33 cellular contexts compared by ENCODE assay signal in genomic region chr15:64928626-64929220, GRCh38. TPM values are rescaled to one million over a fixed set of nuclear protein-coding genes. Genes with fewer than 3 reads are reported as not detected.
DNase-seq lines count a peak whose midpoint lies in the region; ATAC-seq, FAIRE-seq and TF ChIP-seq lines count a peak whose summit lies in the region.
"Had no signal": no experiment of that assay in that cellular context is flagged by ENCODE, and none has a peak within 500 bp of the region (broad histone marks: within the 10 kb centered on the region; RNA-seq: fewer than 3 reads in every experiment).

No MANE protein-coding gene starts in this region.

- RAD21 ChIA-PET in GM12878 (lab: Charles Lee; ENCODE audit: unreplicated experiment) = interaction anchor here (0.7 to 1.8 kb wide), 3 partner anchors 11 to 1366 kb away, joined by 3 to 7 read pairs (median 3); no protein-coding TSS in a partner anchor

- in situ Hi-C loops in GM12878 (cut with MboI) = no loop called here

- H3K27me3 ChIP-seq in GM12878 (replicated peaks in 1 of 2; ENCODE audit: control insufficient read depth in 2 of 2, insufficient read depth in 2 of 2, low read length in 1 of 2) (no peaks in the 10 kb centered on the region), parathyroid adenoma (ENCODE audit: control insufficient read depth, insufficient read depth, low read length) (no peaks in the 10 kb centered on the region), gastroesophageal sphincter (no peaks in the 10 kb centered on the region)
- H3K27me3 ChIP-seq: adrenal gland, pancreas, Peyer's patch, right atrium auricular region had no signal

- H3K9me3 ChIP-seq in GM12878 (replicated peaks; ENCODE audit: control insufficient read depth, insufficient read depth, low read length) = no peaks in the 10 kb centered on the region
- H3K9me3 ChIP-seq in parathyroid adenoma (ENCODE audit: control insufficient read depth, low read length) = no peaks in the 10 kb centered on the region
- no peaks in the 10 kb centered on the region for H3K9me3 ChIP-seq in gastroesophageal sphincter
- H3K9me3 ChIP-seq: adrenal gland, lower lobe of right lung, pancreas, Peyer's patch, right atrium auricular region, thoracic aorta had no signal

- H3K4me2 ChIP-seq in GM12878 (ENCODE audit: control insufficient read depth, insufficient read depth) = peak overlapping the region; percentile 66
- H3K4me2 ChIP-seq in parathyroid adenoma (ENCODE audit: low read length) = peak overlapping the region; percentile 31
- H3K4me2 ChIP-seq: smooth muscle cell had no signal

- H4K20me1 ChIP-seq in GM12878 (ENCODE audit: control insufficient read depth, insufficient read depth) = no peaks in the 10 kb centered on the region

- no TSS peak for BruUV-seq in GM12878 (replicated peaks; lab: Mats Ljungman, UMichigan)

- 43% methylated on average over 10 of the region's 10 CpGs for WGBS in GM12878 (ENCODE audit: insufficient coverage, insufficient replicate concordance, low lambda C conversion rate, missing lambda C conversion rate)
- 78 to 88% methylated on average over 8 to 10 of the region's 10 CpGs for WGBS in gastroesophageal sphincter (ENCODE audit: low coverage in 1 of 2), 2 donors

- no peak for TF ChIP-seq EP300 in GM12878 (IDR thresholded peaks at IDR 0.05; ENCODE audit: borderline replicate concordance in 1 of 2, control insufficient read depth in 1 of 2, low read depth in 2 of 2, low read length in 2 of 2)
- no peak for TF ChIP-seq EP300 in gastroesophageal sphincter (IDR thresholded peaks at IDR 0.05)

- TF ChIP-seq POLR2A in GM12891 (IDR thresholded peaks at IDR 0.05; ENCODE audit: low read depth, low read length) (no peak), GM12878 (IDR thresholded peaks at IDR 0.05; ENCODE audit: low read depth, low read length) (no peak), gastroesophageal sphincter (IDR thresholded peaks at IDR 0.05) (no peak), GM18505 (IDR thresholded peaks at IDR 0.05; ENCODE audit: borderline replicate concordance, extremely low read depth, insufficient read depth, insufficient read length) (no peak)

- no peak for ATAC-seq in activated CD8-positive, alpha-beta T cell treated with anti-CD3 and anti-CD28 coated beads, Interleukin-2, amount 10 ng/mL, durations not matched to agents 7 days and 5 days
- ATAC-seq in activated CD8-positive, alpha-beta T cell treated with anti-CD3 and anti-CD28 coated beads for 36 hours = no peak
- ATAC-seq in GM12878 (peak; percentile 21), gastroesophageal sphincter (no peak), GM18505 (IDR thresholded peaks at IDR 0.05; ENCODE audit: unreplicated experiment) (no peak)
- ATAC-seq: lower lobe of right lung; natural killer cell treated with Interleukin-12 subunit alpha and Interleukin-12 subunit beta and Interleukin-15 and Interleukin-18, amount 100 ng/mL, for 72 hours; pancreas had no signal

- intact Hi-C loops in activated CD8-positive, alpha-beta T cell treated with anti-CD3 and anti-CD28 coated beads for 36 hours (cut with micrococcal nuclease) = no loop called here
- intact Hi-C loops in GM12878 (cut with micrococcal nuclease; ENCODE audit: unreplicated experiment) = no loop called here

- peaks cover 16% of the 10 kb centered on the region for H3K4me1 Mint-ChIP-seq in activated CD8-positive, alpha-beta T cell treated with anti-CD3 and anti-CD28 coated beads, Interleukin-2, amount 10 ng/mL, durations not matched to agents 7 days and 5 days (ENCODE audit: low read depth)
- H3K4me1 Mint-ChIP-seq in activated CD8-positive, alpha-beta T cell treated with anti-CD3 and anti-CD28 coated beads for 36 hours (ENCODE audit: low read depth) = no peaks in the 10 kb centered on the region
- H3K4me1 Mint-ChIP-seq: central memory CD8-positive, alpha-beta T cell had no signal

- peak; percentile 14 for DNase-seq in activated CD8-positive, alpha-beta T cell treated with anti-CD3 and anti-CD28 coated beads, Interleukin-2, amount 10 ng/mL, durations not matched to agents 7 days and 5 days
- DNase-seq in activated CD8-positive, alpha-beta T cell treated with anti-CD3 and anti-CD28 coated beads for 36 hours = no peak
- DNase-seq in GM12891 (ENCODE audit: insufficient read length, low spot score) = no peak
- no peak for DNase-seq in GM12878 (ENCODE audit: low read depth, low spot score)
- no peak for DNase-seq in kidney glomerular epithelial cell (lab: John Stamatoyannopoulos, UW)
- DNase-seq: activated CD4-positive, alpha-beta T cell treated with anti-CD3 and anti-CD28 coated beads for 48 hours; activated naive CD4-positive, alpha-beta T cell treated with anti-CD3 and anti-CD28 coated beads for 36 hours; DMS53; HCEC 1CT; KG1; lower lobe of right lung; NCI-H1417; NCI-H2029; NCI-H2227 treated with DMSO at 0.1 percent for 48 hours; NCI-H526; pancreas; Peyer's patch; SIG-M5; T1000 had no signal

- TF ChIP-seq RAD21 in GM12878 (IDR thresholded peaks at IDR 0.05; ENCODE audit: insufficient read depth, low read depth, low read length) = no peak

- H3K36me3 Mint-ChIP-seq in activated CD8-positive, alpha-beta T cell treated with anti-CD3 and anti-CD28 coated beads, Interleukin-2, amount 10 ng/mL, durations not matched to agents 7 days and 5 days (ENCODE audit: low read depth) = no peaks in the 10 kb centered on the region
- no peaks in the 10 kb centered on the region for H3K36me3 Mint-ChIP-seq in activated CD8-positive, alpha-beta T cell treated with anti-CD3 and anti-CD28 coated beads for 36 hours (ENCODE audit: low read depth)
- H3K36me3 Mint-ChIP-seq: natural killer cell treated with Interleukin-12 subunit alpha and Interleukin-12 subunit beta and Interleukin-15 and Interleukin-18, amount 100 ng/mL, for 72 hours had no signal

- POLR2A ChIA-PET in activated CD8-positive, alpha-beta T cell treated with anti-CD3 and anti-CD28 coated beads, Interleukin-2, amount 10 ng/mL, durations not matched to agents 7 days and 5 days (lab: Charles Lee) = interaction anchor here (0.6 to 0.9 kb wide), 3 partner anchors 150 to 336 kb away, joined by 3 read pairs; no protein-coding TSS in a partner anchor
- POLR2A ChIA-PET in activated CD8-positive, alpha-beta T cell treated with anti-CD3 and anti-CD28 coated beads for 36 hours (lab: Charles Lee) = interaction anchor here (0.9 to 1.4 kb wide), 2 partner anchors 11 to 35 kb away, joined by 3 to 5 read pairs; no protein-coding TSS in a partner anchor
- POLR2A ChIA-PET in GM12878 (lab: Charles Lee) = interaction anchor here (0.6 kb wide), 2 partner anchors 25 to 30 kb away, joined by 3 read pairs; no protein-coding TSS in a partner anchor

- no peaks in the 10 kb centered on the region for H3K9me3 Mint-ChIP-seq in activated CD8-positive, alpha-beta T cell treated with anti-CD3 and anti-CD28 coated beads, Interleukin-2, amount 10 ng/mL, durations not matched to agents 7 days and 5 days (ENCODE audit: insufficient read depth)
- H3K9me3 Mint-ChIP-seq in activated CD8-positive, alpha-beta T cell treated with anti-CD3 and anti-CD28 coated beads for 36 hours = no peaks in the 10 kb centered on the region
- H3K9me3 Mint-ChIP-seq: activated naive CD4-positive, alpha-beta T cell treated with anti-CD3 and anti-CD28 coated beads for 36 hours; central memory CD8-positive, alpha-beta T cell; dendritic cell treated with granulocyte-macrophage colony-stimulating factor and Interleukin-4, amounts not matched to agents 40 ng/mL and 50 ng/mL, for 4 days; natural killer cell treated with Interleukin-12 subunit alpha and Interleukin-12 subunit beta and Interleukin-15 and Interleukin-18, amount 100 ng/mL, for 72 hours; stimulated activated naive CD8-positive, alpha-beta T cell treated with anti-CD3 and anti-CD28 coated beads, Interleukin-15, Interleukin-2, amounts not matched to agents 100 ng/mL and 50 ng/mL, for 24 hours had no signal

- H3K4me3 ChIP-seq in GM12878 (no peak overlapping the region), parathyroid adenoma (ENCODE audit: low read depth, low read length) (no peak overlapping the region), gastroesophageal sphincter (no peak overlapping the region)
- H3K4me3 ChIP-seq: adrenal gland, lower lobe of right lung, pancreas, Peyer's patch, right atrium auricular region, smooth muscle cell, thoracic aorta had no signal

- no peak overlapping the region for H3K4me3 Mint-ChIP-seq in activated CD8-positive, alpha-beta T cell treated with anti-CD3 and anti-CD28 coated beads, Interleukin-2, amount 10 ng/mL, durations not matched to agents 7 days and 5 days
- no peak overlapping the region for H3K4me3 Mint-ChIP-seq in activated CD8-positive, alpha-beta T cell treated with anti-CD3 and anti-CD28 coated beads for 36 hours
- H3K4me3 Mint-ChIP-seq: activated naive CD4-positive, alpha-beta T cell treated with anti-CD3 and anti-CD28 coated beads for 36 hours; central memory CD8-positive, alpha-beta T cell; dendritic cell treated with granulocyte-macrophage colony-stimulating factor and Interleukin-4, amounts not matched to agents 40 ng/mL and 50 ng/mL, for 4 days; natural killer cell treated with Interleukin-12 subunit alpha and Interleukin-12 subunit beta and Interleukin-15 and Interleukin-18, amount 100 ng/mL, for 72 hours; stimulated activated naive CD8-positive, alpha-beta T cell treated with anti-CD3 and anti-CD28 coated beads, Interleukin-15, Interleukin-2, amounts not matched to agents 100 ng/mL and 50 ng/mL, for 24 hours had no signal

- H3K4me1 ChIP-seq in GM12878 (ENCODE audit: control insufficient read depth, insufficient read depth, low read length) (peaks cover 38% of the 10 kb centered on the region), parathyroid adenoma (peaks cover 9% of the 10 kb centered on the region), gastroesophageal sphincter (no peaks in the 10 kb centered on the region)
- H3K4me1 ChIP-seq: adrenal gland, lower lobe of right lung, pancreas, Peyer's patch had no signal

- no peaks in the 10 kb centered on the region for H3K27me3 Mint-ChIP-seq in activated CD8-positive, alpha-beta T cell treated with anti-CD3 and anti-CD28 coated beads, Interleukin-2, amount 10 ng/mL, durations not matched to agents 7 days and 5 days (ENCODE audit: low read depth)
- no peaks in the 10 kb centered on the region for H3K27me3 Mint-ChIP-seq in activated CD8-positive, alpha-beta T cell treated with anti-CD3 and anti-CD28 coated beads for 36 hours
- H3K27me3 Mint-ChIP-seq: central memory CD8-positive, alpha-beta T cell; dendritic cell treated with granulocyte-macrophage colony-stimulating factor and Interleukin-4, amounts not matched to agents 40 ng/mL and 50 ng/mL, for 4 days; natural killer cell treated with Interleukin-12 subunit alpha and Interleukin-12 subunit beta and Interleukin-15 and Interleukin-18, amount 100 ng/mL, for 72 hours; stimulated activated naive CD8-positive, alpha-beta T cell treated with anti-CD3 and anti-CD28 coated beads, Interleukin-15, Interleukin-2, amounts not matched to agents 100 ng/mL and 50 ng/mL, for 24 hours had no signal

- H3K27ac ChIP-seq in GM12878 (ENCODE audit: control insufficient read depth, insufficient read depth) = peak overlapping the region; percentile 10; the same call in 1 of the 2 replicates
- peak overlapping the region; percentile 67 for H3K27ac ChIP-seq in parathyroid adenoma
- no peak overlapping the region for H3K27ac ChIP-seq in gastroesophageal sphincter
- H3K27ac ChIP-seq: adrenal gland, lower lobe of right lung, pancreas, Peyer's patch, right atrium auricular region, thoracic aorta, VCaP had no signal

- peak; percentile 38 for FAIRE-seq in GM12891 (lab: Jason Lieb, UNC)
- FAIRE-seq in GM12878 (lab: Jason Lieb, UNC) = no peak
- FAIRE-seq: G401.6, keratinocyte, pancreas had no signal

- TF ChIP-seq CTCF in activated CD8-positive, alpha-beta T cell treated with anti-CD3 and anti-CD28 coated beads for 36 hours (IDR thresholded peaks at IDR 0.05) = no peak
- no peak for TF ChIP-seq CTCF in GM12878 (IDR thresholded peaks at IDR 0.05 in 2 of 3, conservative IDR thresholded peaks at IDR 0.05 in 1 of 3; ENCODE audit: control insufficient read depth in 2 of 3, extremely low read depth in 1 of 3, insufficient read depth in 1 of 3, low read depth in 3 of 3, low read length in 3 of 3)
- TF ChIP-seq CTCF in parathyroid adenoma (IDR thresholded peaks at IDR 0.05) = no peak
- no peak for TF ChIP-seq CTCF in gastroesophageal sphincter (IDR thresholded peaks at IDR 0.05)

- H3K79me2 ChIP-seq in GM12878 (ENCODE audit: control insufficient read depth, insufficient read depth, low read length) (no peaks in the 10 kb centered on the region), parathyroid adenoma (no peaks in the 10 kb centered on the region)

- SMC1A ChIA-PET in GM12878 (lab: Charles Lee; ENCODE audit: uncharacterized antibody, unreplicated experiment) = interaction anchor here (0.6 to 1.6 kb wide), 7 partner anchors 8 to 119 kb away, joined by 3 to 4 read pairs (median 3); no protein-coding TSS in a partner anchor

- H2AFZ ChIP-seq in GM12878 (ENCODE audit: control insufficient read depth, low read depth, low read length) (peak overlapping the region; percentile 8), parathyroid adenoma (no peak overlapping the region)

- H3K27ac Mint-ChIP-seq in activated CD8-positive, alpha-beta T cell treated with anti-CD3 and anti-CD28 coated beads, Interleukin-2, amount 10 ng/mL, durations not matched to agents 7 days and 5 days = no peak overlapping the region
- H3K27ac Mint-ChIP-seq in activated CD8-positive, alpha-beta T cell treated with anti-CD3 and anti-CD28 coated beads for 36 hours = no peak overlapping the region
- H3K27ac Mint-ChIP-seq: activated naive CD4-positive, alpha-beta T cell treated with anti-CD3 and anti-CD28 coated beads for 36 hours; dendritic cell treated with granulocyte-macrophage colony-stimulating factor and Interleukin-4, amounts not matched to agents 40 ng/mL and 50 ng/mL, for 4 days; stimulated activated naive CD8-positive, alpha-beta T cell treated with anti-CD3 and anti-CD28 coated beads, Interleukin-15, Interleukin-2, amounts not matched to agents 100 ng/mL and 50 ng/mL, for 24 hours had no signal

- H3K36me3 ChIP-seq in GM12878 (ENCODE audit: control insufficient read depth in 2 of 2, insufficient read depth in 2 of 2, low read length in 1 of 2) (no peaks in the 10 kb centered on the region), parathyroid adenoma (ENCODE audit: control insufficient read depth, insufficient read depth, low read length) (no peaks in the 10 kb centered on the region), gastroesophageal sphincter (peaks cover 0 to 61% of the 10 kb centered on the region in 2 donors)
- H3K36me3 ChIP-seq: pancreas, Peyer's patch, right atrium auricular region, thoracic aorta had no signal

- CTCF ChIA-PET in activated CD8-positive, alpha-beta T cell treated with anti-CD3 and anti-CD28 coated beads, Interleukin-2, amount 10 ng/mL, durations not matched to agents 7 days and 5 days (lab: Charles Lee) = interaction anchor here (1.0 to 1.6 kb wide), 2 partner anchors 12 to 201 kb away, joined by 3 to 4 read pairs; no protein-coding TSS in a partner anchor
- CTCF ChIA-PET in activated CD8-positive, alpha-beta T cell treated with anti-CD3 and anti-CD28 coated beads for 36 hours (lab: Charles Lee) = interaction anchor here (0.8 to 1.5 kb wide), 3 partner anchors 80 to 201 kb away, joined by 3 to 5 read pairs (median 5); no protein-coding TSS in a partner anchor
- CTCF ChIA-PET in GM12878 (lab: Yijun Ruan, JAX) = interaction anchor here (0.8 to 1.9 kb wide), 11 partner anchors 13 to 257 kb away, joined by 3 to 10 read pairs (median 3); partner anchors contain the start of gene CLPX

- H3K9ac ChIP-seq in GM12878 (ENCODE audit: control insufficient read depth, insufficient read depth, low read length) (0 out of 2 replicates have a peak overlapping the region, but pooled peaks have one; percentile 0), parathyroid adenoma (no peak overlapping the region)

RNA-seq across cellular contexts. Expression of gene ANKDD1A, which starts 17.0 kb away (rescaled TPM):
- 1 to 10 TPM; 9.1 to 9.5 TPM for total RNA-seq in activated CD8-positive, alpha-beta T cell treated with anti-CD3 and anti-CD28 coated beads, Interleukin-2, amount 10 ng/mL, durations not matched to agents 7 days and 5 days
- 1 to 10 TPM; 3.4 to 4.3 TPM for total RNA-seq in activated CD8-positive, alpha-beta T cell treated with anti-CD3 and anti-CD28 coated beads for 36 hours
- polyA plus RNA-seq in GM12891 (2012; ENCODE audit: low read depth, missing spikeins) = 1.9 TPM
- total RNA-seq in GM12878 (2013; cell fraction: nucleolus; rRNA removed) = 14.8 and 17.5 TPM in 2 replicates
- total RNA-seq in GM12878 (2014; rRNA removed) (3.9 and 5.3 TPM in 2 replicates), GM12878 (2014; rRNA removed; fragmentation: Illumina TruSeq; extraction: Trizol) (2.3 and 2.6 TPM in 2 replicates), GM12878 (2021) (4.4 and 4.5 TPM in 2 replicates), gastroesophageal sphincter (10 to 100 TPM in 2 of 4 donors, 1 to 10 TPM in 2; 4.6 to 15.6 (median 8.5) TPM)
- polyA plus RNA-seq in GM12878 (2011; ENCODE audit: low read depth) = 2.0 TPM
- polyA plus RNA-seq in GM12878 (2011; rRNA removed) (3.1 and 3.7 TPM in 2 replicates), GM12878 (2014; fragmentation: Illumina TruSeq; extraction: Trizol) (2.5 and 3.3 TPM in 2 replicates), GM12878 (2014; fragmentation: Nextera tagmentation; extraction: Ambion mirVana) (1 to 10 TPM; 1.5 to 2.5 TPM), GM12878 (2014; rRNA removed) (5.9 and 6.6 TPM in 2 replicates), GM12878 (2016; fragmentation: Nextera tagmentation; extraction: Ambion mirVana) (1 to 10 TPM; 4.5 to 4.8 TPM)
- 3.5 and 3.6 TPM in 2 replicates for polyA plus RNA-seq in GM12878 (2011; cell fraction: cytosol; rRNA removed)
- 11.4 and 11.8 TPM in 2 replicates for polyA plus RNA-seq in GM12878 (2011; cell fraction: nucleus; rRNA removed)
- 2.8 and 3.2 TPM in 2 replicates for polyA plus RNA-seq in GM12878 (2012)
- 3.4 and 4.6 TPM in 2 replicates for polyA minus RNA-seq in GM12878 (2011; rRNA and poly(A)+ RNA removed)
- 1.1 and 1.2 TPM in 2 replicates for polyA minus RNA-seq in GM12878 (2011; cell fraction: cytosol; rRNA and poly(A)+ RNA removed)
- polyA minus RNA-seq in GM12878 (2011; cell fraction: nucleus; rRNA and poly(A)+ RNA removed) = 4.4 and 5.8 TPM in 2 replicates

Comparison
In these comparisons a context has a peak if more than half of its experiments do, and no peak if none do; other contexts are left out.
1. H3K27ac ChIP-seq: peak in GM12878 (single experiment) and parathyroid adenoma (single experiment); none in gastroesophageal sphincter (0 of 4).